ENCODE assay signal across 22 cellular contexts in genomic region chr18:6569813-6570212, GRCh38.
"Had no signal": no experiment of that assay in that cellular context is flagged by ENCODE, and none has a peak within 500 bp of the region (broad histone marks: within the 10 kb centered on the region; RNA-seq: fewer than 3 reads in every experiment).

No MANE protein-coding gene starts in this region.

- H3K4me3 ChIP-seq: left ventricle myocardium inferior, pancreas, thyroid gland, upper lobe of right lung had no signal

- H3K9me3 ChIP-seq: left ventricle myocardium inferior, pancreas, thyroid gland, upper lobe of right lung had no signal

- H3K36me3 ChIP-seq: left ventricle myocardium inferior, pancreas, thyroid gland, upper lobe of right lung had no signal

- H3K27ac ChIP-seq: epithelial cell of prostate, foreskin keratinocyte, left ventricle myocardium inferior, pancreas, thyroid gland, upper lobe of right lung had no signal

- ATAC-seq: activated CD4-positive, alpha-beta T cell treated with anti-CD3 and anti-CD28 coated beads for 36 hours; foreskin keratinocyte; natural killer cell treated with Interleukin-12 subunit alpha and Interleukin-12 subunit beta and Interleukin-15 and Interleukin-18, amount 100 ng/mL, for 72 hours; pancreas; right cardiac atrium; upper lobe of right lung had no signal

- H3K4me1 ChIP-seq: left ventricle myocardium inferior, pancreas, thyroid gland had no signal

- H3K27me3 ChIP-seq: pancreas, thyroid gland, upper lobe of right lung had no signal

- DNase-seq: activated B cell treated with CpG ODN at 0.5 μM for 24 hours; activated CD4-positive, alpha-beta T cell treated with anti-CD3 and anti-CD28 coated beads for 36 hours; activated CD4-positive, alpha-beta T cell treated with anti-CD3 and anti-CD28 coated beads, Interleukin-2, amount 50 U/mL, for 4 hours; activated CD8-positive, alpha-beta memory T cell treated with anti-CD3 and anti-CD28 coated beads for 24 hours; activated CD8-positive, alpha-beta memory T cell treated with anti-CD3 and anti-CD28 coated beads, Interleukin-2, amount 50 U/mL, for 4 hours; activated naive CD4-positive, alpha-beta T cell treated with Interleukin-2 at 50 U/mL for 16 hours; activated naive CD8-positive, alpha-beta T cell treated with anti-CD3 and anti-CD28 coated beads for 36 hours; activated T-cell treated with anti-CD3 and anti-CD28 coated beads, Interleukin-2, amount 50 U/mL, for 24 hours; amniotic stem cell; cortex of kidney; foreskin keratinocyte; left ventricle myocardium inferior; pancreas; right cardiac atrium; stimulated activated CD4-positive, alpha-beta T cell treated with anti-CD3 and anti-CD28 coated beads, Interleukin-12 subunit alpha, Interleukin-12 subunit beta, amount 100 ng/mL, for 4 hours; stimulated activated CD4-positive, alpha-beta T cell treated with anti-CD3 and anti-CD28 coated beads, Interleukin-1b, Interleukin-23, amount 100 ng/mL, for 48 hours; substantia nigra; T-helper 1 cell; thyroid gland; upper lobe of right lung had no signal
